Comparison of ENCODE assay signal across 15 cellular contexts in genomic region chr15:52368402-52368801, GRCh38.
DNase-seq lines count a peak whose midpoint lies in the region; ATAC-seq and TF ChIP-seq lines count a peak whose summit lies in the region.
"Had no signal": no experiment of that assay in that cellular context is flagged by ENCODE, and none has a peak within 500 bp of the region (broad histone marks: within the 10 kb centered on the region; RNA-seq: fewer than 3 reads in every experiment).

No MANE protein-coding gene starts in this region.

- H2BK12ac ChIP-seq in H9 (ENCODE audit: insufficient read length, low read depth, low read length), result no peak overlapping the region

- no peak overlapping the region for H4K5ac ChIP-seq in H9 (ENCODE audit: insufficient read length, low read depth, low read length)

- no peak for TF ChIP-seq CTCF in MCF 10A (IDR thresholded peaks at IDR 0.05; ENCODE audit: unreplicated experiment)
- TF ChIP-seq CTCF in PC-3 (conservative IDR thresholded peaks at IDR 0.05; ENCODE audit: low read depth, low read length), result no peak
- TF ChIP-seq CTCF in H9 (conservative IDR thresholded peaks at IDR 0.05), result no peak

- H3K27ac ChIP-seq in PC-3 (ENCODE audit: low read length) (no peak overlapping the region), H9 (ENCODE audit: insufficient read length, low read depth, low read length) (no peak overlapping the region)
- H3K27ac ChIP-seq: C4-2B, SK-N-MC had no signal

- POLR2A ChIA-PET in MCF 10A (lab: Yijun Ruan, JAX) (interaction anchor here (1.2 kb wide), 2 partner anchors 14 to 311 kb away, joined by 3 read pairs; partner anchors contain the start of gene ATOSA), PC-3 (lab: Charles Lee; ENCODE audit: unreplicated experiment) (no interaction called here)

- no peaks in the 10 kb centered on the region for H3K23me2 ChIP-seq in H9 (ENCODE audit: insufficient read length, low read depth, low read length, poor library complexity, severe bottlenecking)

- H3K9me3 Mint-ChIP-seq in MCF 10A (ENCODE audit: unreplicated experiment) (no peaks in the 10 kb centered on the region), H9 (no peaks in the 10 kb centered on the region)
- H3K9me3 Mint-ChIP-seq: GM23338 had no signal

- DNase-seq in T47D (ENCODE audit: low read depth in 1 of 2, low spot score in 1 of 2) (peak; percentile 20 to 86), MCF 10A (ENCODE audit: unreplicated experiment) (no peak), PC-3 (peak; percentile 4), left kidney (ENCODE audit: low read depth, low spot score) (peak; percentile 8), mesenteric fat pad (ENCODE audit: low spot score) (no peak), NCI-H2107 treated with DMSO at 0.1 percent for 48 hours (lab: John Stamatoyannopoulos, UW; ENCODE audit: unreplicated experiment) (no peak), H9 (no peak)
- DNase-seq: DMS53, NCI-H1436, NCI-H2029, NCI-H748 treated with DMSO at 0.1 percent for 48 hours had no signal

- intact Hi-C loops in MCF 10A (cut with micrococcal nuclease), result no loop called here
- intact Hi-C loops in PC-3 (cut with micrococcal nuclease), result no loop called here

- no peak overlapping the region for H3T11ph ChIP-seq in H9 (ENCODE audit: low read length)

- no peaks in the 10 kb centered on the region for H3K4me1 Mint-ChIP-seq in MCF 10A (ENCODE audit: insufficient read depth, unreplicated experiment)
- H3K4me1 Mint-ChIP-seq in H9, result peaks cover 9 to 11% of the 10 kb centered on the region in 2 experiments

- H3K23ac ChIP-seq in H9 (ENCODE audit: insufficient read length, low read depth, low read length), result no peak overlapping the region

- no peak for ATAC-seq in PC-3
- ATAC-seq: GM23338, K562 had no signal

- no peaks in the 10 kb centered on the region for H3K9me3 ChIP-seq in PC-3 (ENCODE audit: low read length)
- no peaks in the 10 kb centered on the region for H3K9me3 ChIP-seq in H9 (ENCODE audit: control insufficient read depth, low read depth, low read length)

- peaks cover 24% of the 10 kb centered on the region for H3K4me1 ChIP-seq in PC-3 (ENCODE audit: insufficient read depth, low read length)
- no peaks in the 10 kb centered on the region for H3K4me1 ChIP-seq in H9 (ENCODE audit: insufficient read depth, low read length)

- H3K36me3 Mint-ChIP-seq in MCF 10A (ENCODE audit: insufficient read depth, unreplicated experiment) (peaks cover 31% of the 10 kb centered on the region), H9 (ENCODE audit: insufficient read depth in 1 of 3, low read depth in 3 of 3) (peaks cover 3 to 34% (median 27%) of the 10 kb centered on the region in 3 experiments; a peak in 6 of 7 replicates)

- H3K9ac ChIP-seq in PC-3 (ENCODE audit: low read length), result no peak overlapping the region
- no peak overlapping the region for H3K9ac ChIP-seq in H9 (ENCODE audit: extremely low read depth, insufficient read length, low read length)

- no peak overlapping the region for H2BK120ac ChIP-seq in H9 (ENCODE audit: low read depth, low read length, poor library complexity, severe bottlenecking)

- no peaks in the 10 kb centered on the region for H3F3A ChIP-seq in PC-3 (ENCODE audit: low read length, unreplicated experiment)

- H3K4me3 ChIP-seq in PC-3 (ENCODE audit: low read length), result no peak overlapping the region
- H3K4me3 ChIP-seq: GM23338, K562, SK-N-MC had no signal

- H3K27me3 ChIP-seq in PC-3 (ENCODE audit: low read length) (no peaks in the 10 kb centered on the region), H9 (ENCODE audit: insufficient read depth, low read length) (no peaks in the 10 kb centered on the region)

- H2BK20ac ChIP-seq in H9 (ENCODE audit: low read depth, low read length, poor library complexity, severe bottlenecking), result no peak overlapping the region

- no peak overlapping the region for H2AK5ac ChIP-seq in H9 (ENCODE audit: insufficient read length, low read length)

- H3K79me2 ChIP-seq in PC-3 (ENCODE audit: low read length) (no peaks in the 10 kb centered on the region), H9 (ENCODE audit: insufficient read depth, low read length) (no peaks in the 10 kb centered on the region)

- in situ Hi-C loops in T47D (cut with HindIII; ENCODE audit: low pct_unique_long_range_greater_than_20kb, low sequenced_read_pairs), result no loop called here

- H4K8ac ChIP-seq in H9 (replicated peaks; ENCODE audit: insufficient read length, low read depth, low read length), result no peak overlapping the region

- H4K20me1 ChIP-seq in PC-3 (ENCODE audit: low read length) (no peaks in the 10 kb centered on the region), H9 (ENCODE audit: control insufficient read depth, insufficient read depth, insufficient read length) (no peaks in the 10 kb centered on the region)

- CTCF ChIA-PET in MCF 10A (lab: Yijun Ruan, JAX) (interaction anchor here (0.7 kb wide), 1 partner anchor 157 kb away, joined by 3 read pairs; no protein-coding TSS in a partner anchor), PC-3 (lab: Charles Lee) (no interaction called here)

- no peak overlapping the region for H3K4me3 Mint-ChIP-seq in MCF 10A (ENCODE audit: unreplicated experiment)
- H3K4me3 Mint-ChIP-seq in H9, result no peak overlapping the region
- H3K4me3 Mint-ChIP-seq: GM23338 had no signal

- H3K18ac ChIP-seq in H9 (ENCODE audit: insufficient read length, low read depth, low read length), result no peak overlapping the region

- H2AFZ ChIP-seq in PC-3 (ENCODE audit: low read length), result no peak overlapping the region
- no peak overlapping the region for H2AFZ ChIP-seq in H9 (ENCODE audit: low read length)
- H2AFZ ChIP-seq: GM23338 had no signal

- H2BK5ac ChIP-seq in H9 (ENCODE audit: insufficient read length, low read length), result no peak overlapping the region

- H3K14ac ChIP-seq in H9 (ENCODE audit: insufficient read depth, low read length), result no peak overlapping the region

- H3K4ac ChIP-seq in H9 (ENCODE audit: low read depth, low read length), result no peak overlapping the region

- no peak overlapping the region for H4K91ac ChIP-seq in H9 (ENCODE audit: insufficient read length, low read depth, low read length)

- H3K27me3 Mint-ChIP-seq in MCF 10A (ENCODE audit: insufficient read depth, unreplicated experiment) (no peaks in the 10 kb centered on the region), H9 (ENCODE audit: low read depth) (no peaks in the 10 kb centered on the region)

- peaks cover 10% of the 10 kb centered on the region for H3K36me3 ChIP-seq in PC-3 (ENCODE audit: low read depth, low read length)

- H3K4me2 ChIP-seq in PC-3 (ENCODE audit: low read length), result no peak overlapping the region
- no peak overlapping the region for H3K4me2 ChIP-seq in H9 (ENCODE audit: insufficient read depth, insufficient read length, low read length)
- H3K4me2 ChIP-seq: GM23338 had no signal

- H2BK15ac ChIP-seq in H9 (ENCODE audit: low read depth, low read length), result no peak overlapping the region

- BruUV-seq in MCF 10A (replicated peaks; lab: Mats Ljungman, UMichigan) (no TSS peak), PC-3 (replicated peaks; lab: Mats Ljungman, UMichigan) (no TSS peak)

- no peak overlapping the region for H3K56ac ChIP-seq in H9 (ENCODE audit: insufficient read length, low read depth, low read length)

- H3K9me2 ChIP-seq in PC-3 (replicated peaks; ENCODE audit: low read length), result no peaks in the 10 kb centered on the region

- no CpG with 5 or more reads among the region's 3 CpGs for WGBS in H9 (ENCODE audit: extremely low coverage, insufficient read length, low lambda C conversion rate)

- no peaks in the 10 kb centered on the region for H3K79me1 ChIP-seq in H9 (ENCODE audit: insufficient read depth, low read depth, low read length, poor library complexity, severe bottlenecking)

- no peak overlapping the region for H3K27ac Mint-ChIP-seq in MCF 10A (ENCODE audit: low read depth, unreplicated experiment)
- H3K27ac Mint-ChIP-seq in H9, result no peak overlapping the region
- H3K27ac Mint-ChIP-seq: GM23338 had no signal

Comparison
In these comparisons a context has a peak if more than half of its experiments do, and no peak if none do; other contexts are left out.
1. DNase-seq: peak in T47D (2 of 2), PC-3 (single experiment) and left kidney (single experiment); none in MCF 10A (single experiment), mesenteric fat pad (single experiment), NCI-H2107 treated with DMSO at 0.1 percent for 48 hours (single experiment) and H9 (single experiment).